Comparison of ENCODE assay signal across 8 cellular contexts in genomic region chr7:112205348-112206237, GRCh38. TPM values are rescaled to one million over a fixed set of nuclear protein-coding genes. Genes with fewer than 3 reads are reported as not detected.
DNase-seq lines count a peak whose midpoint lies in the region; ATAC-seq, FAIRE-seq and TF ChIP-seq lines count a peak whose summit lies in the region.

No MANE protein-coding gene starts in this region.

- H4K20me1 ChIP-seq in DOHH2 (ENCODE audit: control insufficient read depth, insufficient read depth, low read depth, low read length) = 0 out of 2 replicates have a peak, but pooled peaks cover 5% of the 10 kb centered on the region

- H3K27me3 Mint-ChIP-seq in IgD-negative memory B cell (peaks cover 31% of the 10 kb centered on the region), immature natural killer cell (ENCODE audit: low read depth in 3 of 3) (peaks cover 15 to 45% (median 15%) of the 10 kb centered on the region in 3 donors)

- no peaks in the 10 kb centered on the region for H3K9me2 ChIP-seq in DOHH2 (replicated peaks; ENCODE audit: control insufficient read depth, low read length)

- H3K36me3 ChIP-seq in DOHH2 (ENCODE audit: control insufficient read depth, low read length) = peaks cover 3% of the 10 kb centered on the region; the same call in 1 of the 2 replicates
- no peaks in the 10 kb centered on the region for H3K36me3 ChIP-seq in small intestine (ENCODE audit: control insufficient read depth in 2 of 2, insufficient read depth in 2 of 2, low read length in 2 of 2)

- no peaks in the 10 kb centered on the region for H3F3A ChIP-seq in DOHH2 (ENCODE audit: control insufficient read depth, insufficient read depth)

- peak overlapping the region; percentile 98 for H3K4me2 ChIP-seq in DOHH2 (ENCODE audit: low read length)

- no peak for FAIRE-seq in small intestine (lab: Jason Lieb, UNC)

- no peaks in the 10 kb centered on the region for H3K9me3 ChIP-seq in DOHH2 (ENCODE audit: control insufficient read depth, insufficient read depth, low read length)
- H3K9me3 ChIP-seq in small intestine (ENCODE audit: control insufficient read depth, low read depth) = no peaks in the 10 kb centered on the region

- H3K9me3 Mint-ChIP-seq in IgD-negative memory B cell (no peaks in the 10 kb centered on the region), immature natural killer cell (no peaks in the 10 kb centered on the region)

- WGBS in small intestine, 3 donors = 0 to 1% (median 1%) methylated on average over 66 to 68 of the region's 68 CpGs

- H3K27ac ChIP-seq in DOHH2 (ENCODE audit: low read depth, low read length) = no peak overlapping the region
- H3K27ac ChIP-seq in small intestine (ENCODE audit: low read depth in 1 of 2, low read length in 1 of 2) = peak overlapping the region in 1 of 2 donors; percentile 57

- ATAC-seq in GM21576 (IDR thresholded peaks at IDR 0.05; ENCODE audit: unreplicated experiment) = peak; percentile 6

- TF ChIP-seq CTCF in DOHH2 (IDR thresholded peaks at IDR 0.05; ENCODE audit: low read depth, low read length, poor library complexity, severe bottlenecking) = peak; percentile 12
- TF ChIP-seq CTCF in cardiac fibroblast (IDR thresholded peaks at IDR 0.05; ENCODE audit: low read depth, low read length) = no peak
- no peak for TF ChIP-seq CTCF in GM20000 (IDR thresholded peaks at IDR 0.05; ENCODE audit: extremely low read depth, missing control alignments)

- H3K4me1 ChIP-seq in DOHH2 (ENCODE audit: control insufficient read depth, low read length) (peaks cover 35% of the 10 kb centered on the region), small intestine (ENCODE audit: control insufficient read depth in 2 of 2, insufficient read depth in 1 of 2, low read depth in 1 of 2, low read length in 1 of 2) (peaks cover 0 to 10% of the 10 kb centered on the region in 2 donors)

- H3K79me2 ChIP-seq in DOHH2 (ENCODE audit: control insufficient read depth, low read length) = peaks cover 33% of the 10 kb centered on the region

- peak; percentile 33 for DNase-seq in T-helper 9 cell
- DNase-seq in cardiac fibroblast (ENCODE audit: low read depth in 2 of 2) = peak; percentile 74 to 82
- peak in 1 of 3 donors; percentile 45 for DNase-seq in immature natural killer cell
- peak; percentile 30 for DNase-seq in small intestine
- no peak for DNase-seq in GM20000 (ENCODE audit: low spot score)

- H3K4me1 Mint-ChIP-seq in IgD-negative memory B cell (peaks cover 21 to 27% (median 21%) of the 10 kb centered on the region in 3 donors), immature natural killer cell (peaks cover 34 to 41% of the 10 kb centered on the region in 2 donors)

- no peaks in the 10 kb centered on the region for H3K36me3 Mint-ChIP-seq in IgD-negative memory B cell
- no peaks in the 10 kb centered on the region for H3K36me3 Mint-ChIP-seq in immature natural killer cell

- H3K4me3 Mint-ChIP-seq in IgD-negative memory B cell (peak overlapping the region; percentile 88 to 97 (median 94)), immature natural killer cell (peak overlapping the region; percentile 94 to 97 (median 94))

- H3K4me3 ChIP-seq in DOHH2 (ENCODE audit: low read length) (peak overlapping the region; percentile 89), cardiac fibroblast (replicated peaks in 1 of 2; ENCODE audit: low read depth in 2 of 2, low read length in 2 of 2) (peak overlapping the region; percentile 89 to 95), small intestine (ENCODE audit: low read depth in 1 of 2, low read length in 2 of 2) (peak overlapping the region; percentile 82 to 85)

- H3K27me3 ChIP-seq in DOHH2 (ENCODE audit: control insufficient read depth, low read length) (peaks cover 30% of the 10 kb centered on the region), small intestine (ENCODE audit: control insufficient read depth in 2 of 2, insufficient read depth in 2 of 2, low read length in 2 of 2) (peaks cover 0 to 2% of the 10 kb centered on the region in 2 donors)

- H3K27ac Mint-ChIP-seq in IgD-negative memory B cell = peak overlapping the region in 2 of 3 donors; percentile 16 to 91
- H3K27ac Mint-ChIP-seq in immature natural killer cell = peak overlapping the region in 1 of 6 donors; percentile 51

RNA-seq across cellular contexts. Expression of gene DOCK4, which starts 0.6 kb away (rescaled TPM):
- polyA plus RNA-seq in IgD-negative memory B cell = not detected
- polyA plus RNA-seq in immature natural killer cell = under 1 TPM in 1 of 3 donors, not detected in 2; 0.18 TPM
- polyA plus RNA-seq in small intestine = 1 to 10 TPM in 2 of 3 donors, not detected in 1; 1.9 to 3.8 TPM

RNA-seq across cellular contexts. Expression of gene ZNF277, which starts 0.9 kb away (rescaled TPM):
- polyA plus RNA-seq in IgD-negative memory B cell (16.5 TPM), immature natural killer cell (10 to 100 TPM in 2 of 3 donors, 1 to 10 TPM in 1; 8.3 to 17.7 (median 15.5) TPM), small intestine (10 to 100 TPM; 15.8 to 25.4 (median 24.4) TPM)
